Comparison of ENCODE assay signal across 10 cellular contexts in genomic region chr9:35232867-35233544, GRCh38.
DNase-seq lines count a peak whose midpoint lies in the region; ATAC-seq and TF ChIP-seq lines count a peak whose summit lies in the region.
"Had no signal": no experiment of that assay in that cellular context is flagged by ENCODE, and none has a peak within 500 bp of the region (broad histone marks: within the 10 kb centered on the region; RNA-seq: fewer than 3 reads in every experiment).

No MANE protein-coding gene starts in this region.

- H3K9ac ChIP-seq in skeletal muscle tissue (ENCODE audit: low read depth in 1 of 3, low read length in 3 of 3): peak overlapping the region; percentile 46 to 51 (median 51)

- peak overlapping the region in 3 of 4 donors; percentile 6 to 42 (median 39) for H3K27ac ChIP-seq in body of pancreas
- peak overlapping the region; percentile 81 for H3K27ac ChIP-seq in skeletal muscle tissue (ENCODE audit: low read depth, low read length)

- ATAC-seq in body of pancreas: peak; percentile 59
- ATAC-seq in HG03521 (IDR thresholded peaks at IDR 0.05; ENCODE audit: unreplicated experiment): no peak
- no peak for ATAC-seq in GM18907 (IDR thresholded peaks at IDR 0.05; ENCODE audit: unreplicated experiment)

- H3K36me3 ChIP-seq in body of pancreas (replicated peaks in 1 of 2; ENCODE audit: insufficient read depth in 1 of 2, low read depth in 2 of 2): no peaks in the 10 kb centered on the region
- H3K36me3 ChIP-seq in skeletal muscle tissue (ENCODE audit: control insufficient read depth in 3 of 3, insufficient read depth in 3 of 3, low read length in 3 of 3): peaks cover 0 to 12% (median 8%) of the 10 kb centered on the region in 3 donors
- H3K36me3 ChIP-seq: MG63 had no signal

- no peak for TF ChIP-seq CTCF in body of pancreas (IDR thresholded peaks at IDR 0.05)

- peaks cover 33% of the 10 kb centered on the region for H3K4me1 ChIP-seq in body of pancreas
- H3K4me1 ChIP-seq in skeletal muscle tissue (ENCODE audit: control insufficient read depth in 3 of 3, insufficient read depth in 3 of 3, low read length in 3 of 3): peaks cover 17 to 31% (median 18%) of the 10 kb centered on the region in 3 donors

- H3K4me3 ChIP-seq in body of pancreas: no peak overlapping the region
- peak overlapping the region; percentile 8 to 42 (median 18) for H3K4me3 ChIP-seq in skeletal muscle tissue (ENCODE audit: low read length in 3 of 3)
- H3K4me3 ChIP-seq: MG63 had no signal

- 22 to 27% methylated on average over 3 of the region's 3 CpGs for WGBS in body of pancreas, 2 donors

- intact Hi-C loops in body of pancreas (cut with DNase I): no loop called here

- peak; percentile 38 for DNase-seq in NCI-H187 treated with DMSO at 0.1 percent for 48 hours (lab: John Stamatoyannopoulos, UW)
- DNase-seq in NCI-H187 (lab: John Stamatoyannopoulos, UW): no peak
- DNase-seq in NCI-H146 treated with DMSO at 0.1 percent for 48 hours (lab: John Stamatoyannopoulos, UW; ENCODE audit: unreplicated experiment): peak; percentile 24
- DNase-seq in body of pancreas: peak in 1 of 4 donors; percentile 3
- DNase-seq: MG63, NCI-H1694, NCI-H226 had no signal

- TF ChIP-seq POLR2A in body of pancreas (IDR thresholded peaks at IDR 0.05): no peak

- H3K9me3 ChIP-seq in body of pancreas (no peaks in the 10 kb centered on the region), skeletal muscle tissue (ENCODE audit: control insufficient read depth in 3 of 3, low read length in 3 of 3) (no peaks in the 10 kb centered on the region)
- H3K9me3 ChIP-seq: MG63 had no signal

- no peaks in the 10 kb centered on the region for H3K27me3 ChIP-seq in body of pancreas
- no peaks in the 10 kb centered on the region for H3K27me3 ChIP-seq in skeletal muscle tissue (ENCODE audit: control insufficient read depth in 3 of 3, insufficient read depth in 3 of 3, low read length in 3 of 3)
- H3K27me3 ChIP-seq: MG63 had no signal

Comparison
In these comparisons a context has a peak if more than half of its experiments do, and no peak if none do; other contexts are left out.
1. DNase-seq: peak in NCI-H187 treated with DMSO at 0.1 percent for 48 hours (single experiment) and NCI-H146 treated with DMSO at 0.1 percent for 48 hours (single experiment); none in NCI-H187 (0 of 2).
2. H3K4me3 ChIP-seq: peak in skeletal muscle tissue (3 of 3); none in body of pancreas (0 of 2).